ENCODE assay signal across 1 cellular context in genomic region chr1:119660253-119661078, GRCh38.
TF ChIP-seq lines count a peak whose summit lies in the region.

No MANE protein-coding gene starts in this region.

TF ChIP-seq in HepG2, 621 proteins besides CTCF, POLR2A, EP300 and RAD21 (continued from another document):
- TF ChIP-seq UBTF (CRISPR knock-in tag; IDR thresholded peaks at IDR 0.05) (no peak), ZNF7 (CRISPR knock-in tag; IDR thresholded peaks at IDR 0.05) (peak; percentile 89), SETDB1 (CRISPR knock-in tag; IDR thresholded peaks at IDR 0.05; ENCODE audit: borderline replicate concordance) (no peak)
TF ChIP-seq in HepG2: peak in this region for 1.
